ENCODE assay signal across 2 cellular contexts in the genomic region with DNA sequence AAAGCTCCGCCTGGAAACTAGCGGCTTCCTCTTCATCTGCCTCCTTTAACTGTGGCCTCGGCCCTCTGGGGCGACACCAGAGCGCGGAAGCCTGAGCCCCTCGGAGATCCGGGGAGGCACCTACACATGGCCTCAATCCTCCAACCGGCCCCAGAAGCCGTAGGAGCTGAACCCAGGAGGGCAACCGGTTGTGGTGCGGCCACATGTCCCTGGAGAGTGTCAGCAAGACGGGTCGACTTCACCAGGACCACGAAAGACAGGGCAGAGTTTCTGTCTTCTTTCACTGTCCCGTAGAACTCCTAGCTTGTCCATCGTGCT.
TF ChIP-seq lines count a peak whose summit lies in the region.

No MANE protein-coding gene starts in this region.

TF ChIP-seq in GM23338, 12 proteins besides CTCF, POLR2A, EP300 and RAD21:
- TF ChIP-seq EZH2 (IDR thresholded peaks at IDR 0.05; ENCODE audit: low read depth, unreplicated experiment) (peak; percentile 98), ZNF331 (CRISPR knock-in tag; IDR thresholded peaks at IDR 0.05; ENCODE audit: low read depth) (no peak), EZH2phosphoT487 (IDR thresholded peaks at IDR 0.05; ENCODE audit: unreplicated experiment) (peak; percentile 78), STAT1 (IDR thresholded peaks at IDR 0.05; ENCODE audit: unreplicated experiment) (no peak)

TF ChIP-seq in H1, 55 proteins besides CTCF, POLR2A, EP300 and RAD21:
- no peak for TF ChIP-seq JUND (IDR thresholded peaks at IDR 0.05; ENCODE audit: low read length)
- 0 out of 2 replicates have a peak, but pooled peaks have one; percentile 24 for TF ChIP-seq GABPA (IDR thresholded peaks at IDR 0.05; ENCODE audit: borderline replicate concordance, insufficient read depth, low read length)
- TF ChIP-seq KDM4A (IDR thresholded peaks at IDR 0.05; ENCODE audit: low read depth, low read length, severe bottlenecking), result peak; percentile 83
- TF ChIP-seq, protein P1, sequence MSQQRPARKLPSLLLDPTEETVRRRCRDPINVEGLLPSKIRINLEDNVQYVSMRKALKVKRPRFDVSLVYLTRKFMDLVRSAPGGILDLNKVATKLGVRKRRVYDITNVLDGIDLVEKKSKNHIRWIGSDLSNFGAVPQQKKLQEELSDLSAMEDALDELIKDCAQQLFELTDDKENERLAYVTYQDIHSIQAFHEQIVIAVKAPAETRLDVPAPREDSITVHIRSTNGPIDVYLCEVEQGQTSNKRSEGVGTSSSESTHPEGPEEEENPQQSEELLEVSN (IDR thresholded peaks at IDR 0.05), result peak; percentile 14; the same call in 1 of the 2 replicates
- TF ChIP-seq POU5F1 (IDR thresholded peaks at IDR 0.05; ENCODE audit: low read depth, low read length), result no peak
